Comparison of ENCODE assay signal across 1 cellular context in genomic region chr4:185396724-185397402, GRCh38.
TF ChIP-seq lines count a peak whose summit lies in the region.

ANKRD37 (plus strand) TSS chr4:185396841; CDS start chr4:185396924, 83 bp downstream.

TF ChIP-seq in HEK293, 187 proteins besides CTCF, POLR2A, EP300 and RAD21 (continued from another document and continues in another):
- TF ChIP-seq ZNF518A (tag by site-specific recombination; conservative IDR thresholded peaks at IDR 0.05; ENCODE audit: low read depth) (no peak), ZNF473 (tag by site-specific recombination; IDR thresholded peaks at IDR 0.05) (no peak), ZNF362 (tag by site-specific recombination; IDR thresholded peaks at IDR 0.05) (no peak), ZNF146 (tag by site-specific recombination; IDR thresholded peaks at IDR 0.05) (no peak), BCL11A (tag by site-specific recombination; IDR thresholded peaks at IDR 0.05; ENCODE audit: low read depth) (no peak), ZNF223 (tag by site-specific recombination; IDR thresholded peaks at IDR 0.05) (no peak), SCRT1 (tag by site-specific recombination; IDR thresholded peaks at IDR 0.05; ENCODE audit: borderline replicate concordance) (no peak), WT1 (tag by site-specific recombination; IDR thresholded peaks at IDR 0.05) (0 out of 2 replicates have a peak, but pooled peaks have one; percentile 9), KLF8 (tag by site-specific recombination; IDR thresholded peaks at IDR 0.05) (peak; percentile 12; the same call in 1 of the 2 replicates), ZNF701 (tag by site-specific recombination; IDR thresholded peaks at IDR 0.05) (no peak), ZBTB8A (tag by site-specific recombination; IDR thresholded peaks at IDR 0.05) (peak; percentile 61), ZFP41 (tag by site-specific recombination; IDR thresholded peaks at IDR 0.05; ENCODE audit: borderline replicate concordance) (no peak), ZNF596 (tag by site-specific recombination; IDR thresholded peaks at IDR 0.05) (no peak), ZNF629 (tag by site-specific recombination; IDR thresholded peaks at IDR 0.05) (no peak), ZNF266 (tag by site-specific recombination; IDR thresholded peaks at IDR 0.05; ENCODE audit: low read depth) (no peak), ZSCAN5A (tag by site-specific recombination; IDR thresholded peaks at IDR 0.05) (no peak), SCRT2 (tag by site-specific recombination; IDR thresholded peaks at IDR 0.05) (0 out of 2 replicates have a peak, but pooled peaks have one; percentile 9), PRDM6 (tag by site-specific recombination; IDR thresholded peaks at IDR 0.05) (no peak), PRDM10 (tag by site-specific recombination; IDR thresholded peaks at IDR 0.05) (no peak), ZNF423 (tag by site-specific recombination; IDR thresholded peaks at IDR 0.05) (no peak), PRDM4 (tag by site-specific recombination; IDR thresholded peaks at IDR 0.05) (no peak), ZNF214 (tag by site-specific recombination; IDR thresholded peaks at IDR 0.05; ENCODE audit: borderline replicate concordance) (no peak), ZNF530 (tag by site-specific recombination; IDR thresholded peaks at IDR 0.05; ENCODE audit: low read depth) (no peak), ZNF398 (tag by site-specific recombination; IDR thresholded peaks at IDR 0.05) (no peak; the same call in 1 of the 2 replicates), ZNF404 (tag by site-specific recombination; IDR thresholded peaks at IDR 0.05) (no peak), ZNF560 (tag by site-specific recombination; IDR thresholded peaks at IDR 0.05; ENCODE audit: borderline replicate concordance) (no peak), KLF9 (tag by site-specific recombination; IDR thresholded peaks at IDR 0.05; ENCODE audit: low read depth) (no peak), GLIS1 (tag by site-specific recombination; IDR thresholded peaks at IDR 0.05) (no peak), ZNF184 (tag by site-specific recombination; IDR thresholded peaks at IDR 0.05) (no peak), ZNF26 (tag by site-specific recombination; IDR thresholded peaks at IDR 0.05) (no peak), ZNF138 (tag by site-specific recombination; IDR thresholded peaks at IDR 0.05; ENCODE audit: borderline replicate concordance) (no peak), ZFP69B (tag by site-specific recombination; IDR thresholded peaks at IDR 0.05) (no peak), ZSCAN18 (tag by site-specific recombination; IDR thresholded peaks at IDR 0.05) (no peak), ZNF626 (tag by site-specific recombination; IDR thresholded peaks at IDR 0.05) (no peak), KLF1 (tag by site-specific recombination; IDR thresholded peaks at IDR 0.05) (peak; percentile 79; the same call in 1 of the 2 replicates), ZNF24 (tag by site-specific recombination; IDR thresholded peaks at IDR 0.05) (no peak), PRDM1 (tag by site-specific recombination; IDR thresholded peaks at IDR 0.05) (no peak)
